Comparison of ENCODE assay signal across 17 cellular contexts in genomic region chr14:50237448-50237847, GRCh38. TPM values are rescaled to one million over a fixed set of nuclear protein-coding genes. Genes with fewer than 3 reads are reported as not detected.
A peak's percentile ranks its signal among the peaks of the same experiment; 100 is the strongest.
DNase-seq lines count a peak whose midpoint lies in the region; TF ChIP-seq lines count a peak whose summit lies in the region.
"Had no signal": no experiment of that assay in that cellular context is flagged by ENCODE, and none has a peak within 500 bp of the region (broad histone marks: within the 10 kb centered on the region; RNA-seq: fewer than 3 reads in every experiment).

No MANE protein-coding gene starts in this region.

- H4K20me1 ChIP-seq in BLaER1 (no peaks in the 10 kb centered on the region), OCI-LY7 (ENCODE audit: insufficient read depth, low read length) (no peaks in the 10 kb centered on the region), PC-9 (ENCODE audit: insufficient read depth) (no peaks in the 10 kb centered on the region)

- H3K27me3 ChIP-seq in BLaER1 (no peaks in the 10 kb centered on the region), PC-9 (ENCODE audit: insufficient read depth, low read depth) (no peaks in the 10 kb centered on the region)
- H3K27me3 ChIP-seq: body of pancreas, heart right ventricle, uterus had no signal

- H3F3A ChIP-seq in PC-9 (ENCODE audit: insufficient read depth, low read depth), result 0 out of 2 replicates have a peak, but pooled peaks cover 9% of the 10 kb centered on the region

- H3K4me2 ChIP-seq in BLaER1, result peak overlapping the region; percentile 16
- peak overlapping the region; percentile 33 for H3K4me2 ChIP-seq in OCI-LY7 (ENCODE audit: low read length)
- no peak overlapping the region for H3K4me2 ChIP-seq in PC-9
- H3K4me2 ChIP-seq: SK-N-SH had no signal

- H3K4me1 ChIP-seq in BLaER1, result peaks cover 12% of the 10 kb centered on the region
- H3K4me1 ChIP-seq in OCI-LY7 (ENCODE audit: insufficient read depth, low read length, poor library complexity, severe bottlenecking), result peaks cover 11% of the 10 kb centered on the region
- 0 out of 2 replicates have a peak, but pooled peaks cover 1% of the 10 kb centered on the region for H3K4me1 ChIP-seq in PC-9 (replicated peaks; ENCODE audit: insufficient read depth)
- H3K4me1 ChIP-seq: uterus had no signal

- no peak overlapping the region for H3K27ac ChIP-seq in BLaER1
- no peak overlapping the region for H3K27ac ChIP-seq in OCI-LY7 (ENCODE audit: low read depth, low read length, poor library complexity, severe bottlenecking)
- no peak overlapping the region for H3K27ac ChIP-seq in PC-9
- H3K27ac ChIP-seq: body of pancreas, uterus had no signal

- H3K4me3 ChIP-seq in BLaER1, result no peak overlapping the region
- no peak overlapping the region for H3K4me3 ChIP-seq in OCI-LY7 (ENCODE audit: low read depth, low read length, poor library complexity, severe bottlenecking)
- no peak overlapping the region for H3K4me3 ChIP-seq in PC-9
- H3K4me3 ChIP-seq: body of pancreas, heart right ventricle, lung, uterus had no signal

- no peak overlapping the region for H3K9ac ChIP-seq in BLaER1
- H3K9ac ChIP-seq: SK-N-SH had no signal

- H2AFZ ChIP-seq in OCI-LY7 (ENCODE audit: low read length), result peak overlapping the region; percentile 23; the same call in 1 of the 2 replicates
- H2AFZ ChIP-seq in PC-9, result no peak overlapping the region

- TF ChIP-seq CTCF in OCI-LY7 (conservative IDR thresholded peaks at IDR 0.05; ENCODE audit: low read length), result no peak
- no peak for TF ChIP-seq CTCF in PC-9 (conservative IDR thresholded peaks at IDR 0.05)

- DNase-seq in Kasumi-1 (lab: John Stamatoyannopoulos, UW) (peak; percentile 61 to 66), OCI-LY7 (ENCODE audit: low spot score) (peak; percentile 49), germinal center (ENCODE audit: low spot score) (peak; percentile 9), T-helper 2 cell (no peak), NCI-H2227 treated with DMSO at 0.1 percent for 48 hours (lab: John Stamatoyannopoulos, UW) (no peak), PC-9 (no peak)
- no peak for DNase-seq in activated CD4-positive, alpha-beta T cell treated with anti-CD3 and anti-CD28 coated beads, Interleukin-2, amount 50 U/mL, for 48 hours
- DNase-seq: activated CD4-positive, alpha-beta T cell treated with anti-CD3 and anti-CD28 coated beads, Interleukin-2, amount 50 U/mL, for 4 hours; activated T-cell treated with anti-CD3 and anti-CD28 coated beads, Interleukin-2, amount 50 U/mL, for 4 hours; body of pancreas; heart right ventricle; HFFc6; NCI-H1694; SK-N-SH; uterus had no signal

- POLR2A ChIA-PET in OCI-LY7 (lab: Charles Lee) (interaction anchor here (0.5 to 1.7 kb wide), 2 partner anchors 11 to 322 kb away, joined by 3 to 6 read pairs; no protein-coding TSS in a partner anchor), PC-9 (lab: Charles Lee; ENCODE audit: unreplicated experiment) (no interaction called here)

- intact Hi-C loops in OCI-LY7 (cut with micrococcal nuclease; ENCODE audit: unreplicated experiment), result no loop called here
- intact Hi-C loops in PC-9 (cut with micrococcal nuclease; ENCODE audit: unreplicated experiment), result no loop called here

- H3K79me2 ChIP-seq in OCI-LY7 (ENCODE audit: insufficient read depth, low read depth, low read length) (no peaks in the 10 kb centered on the region), PC-9 (ENCODE audit: low read depth) (no peaks in the 10 kb centered on the region)

- BruUV-seq in OCI-LY7 (replicated peaks; lab: Mats Ljungman, UMichigan) (no TSS peak), PC-9 (replicated peaks; lab: Mats Ljungman, UMichigan) (no TSS peak)

- CTCF ChIA-PET in OCI-LY7 (lab: Charles Lee; ENCODE audit: unreplicated experiment) (no interaction called here), PC-9 (lab: Charles Lee) (no interaction called here)

- no peaks in the 10 kb centered on the region for H3K36me3 ChIP-seq in BLaER1
- no peaks in the 10 kb centered on the region; the same call in 1 of the 2 replicates for H3K36me3 ChIP-seq in OCI-LY7 (ENCODE audit: insufficient read depth, low read length)
- H3K36me3 ChIP-seq in PC-9 (ENCODE audit: low read depth), result no peaks in the 10 kb centered on the region
- H3K36me3 ChIP-seq: heart right ventricle, uterus had no signal

- H3K9me3 ChIP-seq in BLaER1 (peaks cover 7% of the 10 kb centered on the region), OCI-LY7 (ENCODE audit: low read length) (peaks cover 4% of the 10 kb centered on the region; the same call in 1 of the 2 replicates), PC-9 (ENCODE audit: insufficient read depth, low read depth) (no peaks in the 10 kb centered on the region)
- H3K9me3 ChIP-seq: body of pancreas, heart right ventricle, SK-N-SH, uterus had no signal

- no peaks in the 10 kb centered on the region for H3K9me2 ChIP-seq in OCI-LY7 (ENCODE audit: insufficient read depth, low read length)
- no peaks in the 10 kb centered on the region for H3K9me2 ChIP-seq in PC-9 (ENCODE audit: insufficient read depth)
- H3K9me2 ChIP-seq: SK-N-SH had no signal

RNA-seq across cellular contexts. Expression of gene SOS2, which starts 6.1 kb away (rescaled TPM):
- 13.5 and 16.5 TPM in 2 replicates for total RNA-seq in OCI-LY7 (2014; rRNA removed; shearing (Covaris generic))
- total RNA-seq in OCI-LY7 (2022), result 25.2 and 34.7 TPM in 2 replicates
- total RNA-seq in PC-9 (2021), result 13.8 and 14.9 TPM in 2 replicates

Comparison
In these comparisons a context has a peak if more than half of its experiments do, and no peak if none do; other contexts are left out.
1. DNase-seq: peak in Kasumi-1 (2 of 2), OCI-LY7 (single experiment) and germinal center (single experiment); none in T-helper 2 cell (0 of 5), activated CD4-positive, alpha-beta T cell treated with anti-CD3 and anti-CD28 coated beads, Interleukin-2, amount 50 U/mL, for 48 hours (0 of 2), NCI-H2227 treated with DMSO at 0.1 percent for 48 hours (single experiment) and PC-9 (0 of 2).